In genomic region chr6:73116330-73116729, GRCh38 we compare ENCODE assay signal across 24 cellular contexts.
"Had no signal": no experiment of that assay in that cellular context is flagged by ENCODE, and none has a peak within 500 bp of the region (broad histone marks: within the 10 kb centered on the region; RNA-seq: fewer than 3 reads in every experiment).

No MANE protein-coding gene starts in this region.

- DNase-seq: stimulated activated CD4-positive, alpha-beta T cell treated with anti-CD3 and anti-CD28 coated beads, Interleukin-2, amount 100 ng/mL, for 48 hours; stimulated activated CD4-positive, alpha-beta T cell treated with anti-CD3 and anti-CD28 coated beads, Interleukin-4, amount 100 ng/mL, for 1 hour; stimulated activated CD4-positive, alpha-beta T cell treated with anti-CD3 and anti-CD28 coated beads, Interleukin-4, amount 100 ng/mL, for 24 hours; stimulated activated CD4-positive, alpha-beta T cell treated with anti-CD3 and anti-CD28 coated beads, Interleukin-4, amount 100 ng/mL, for 4 hours; stimulated activated CD8-positive, alpha-beta memory T cell treated with anti-CD3 and anti-CD28 coated beads, Interleukin-4, amount 100 ng/mL, for 48 hours; stimulated activated naive B cell treated with anti-CD40 and anti-IgM and Interleukin-4, amounts not matched to agents 10 μg/mL and 1 μg/mL and 100 μg/mL, for 72 hours; stimulated activated naive CD4-positive, alpha-beta T cell; stimulated activated naive CD4-positive, alpha-beta T cell treated with Interleukin-2 at 50 U/mL for 16 hours; stimulated activated naive CD8-positive, alpha-beta T cell treated with anti-CD3 and anti-CD28 coated beads, Interleukin-15, amount 100 ng/mL, for 72 hours; stimulated activated naive CD8-positive, alpha-beta T cell treated with anti-CD3 and anti-CD28 coated beads, Interleukin-15, Interleukin-2, amounts not matched to agents 100 U/mL and 50 U/mL, for 24 hours; stomach; substantia nigra; testis; thyroid gland; tibial artery; transverse colon; trophoblast cell; upper lobe of left lung; upper lobe of right lung; uterus had no signal

- H3K9me3 ChIP-seq: stomach, suprapubic skin, testis, thoracic aorta, thyroid gland, tibial artery, tibial nerve, transverse colon, upper lobe of left lung, upper lobe of right lung, uterus, vagina had no signal

- H3K36me3 ChIP-seq: stomach, suprapubic skin, thoracic aorta, thyroid gland, tibial artery, tibial nerve, transverse colon, upper lobe of left lung, upper lobe of right lung, uterus, vagina had no signal

- H3K4me3 ChIP-seq: stomach, suprapubic skin, testis, thoracic aorta, thyroid gland, tibial artery, tibial nerve, transverse colon, upper lobe of left lung, upper lobe of right lung, uterus, vagina had no signal

- H3K4me1 ChIP-seq: stomach, suprapubic skin, testis, thyroid gland, tibial artery, tibial nerve, transverse colon, upper lobe of left lung, upper lobe of right lung, uterus, vagina had no signal

- H3K27ac ChIP-seq: stomach, suprapubic skin, testis, thoracic aorta, thyroid gland, tibial artery, tibial nerve, transverse colon, upper lobe of left lung, upper lobe of right lung, uterus, vagina had no signal
